ENCODE assay signal across 34 cellular contexts in the genomic region with DNA sequence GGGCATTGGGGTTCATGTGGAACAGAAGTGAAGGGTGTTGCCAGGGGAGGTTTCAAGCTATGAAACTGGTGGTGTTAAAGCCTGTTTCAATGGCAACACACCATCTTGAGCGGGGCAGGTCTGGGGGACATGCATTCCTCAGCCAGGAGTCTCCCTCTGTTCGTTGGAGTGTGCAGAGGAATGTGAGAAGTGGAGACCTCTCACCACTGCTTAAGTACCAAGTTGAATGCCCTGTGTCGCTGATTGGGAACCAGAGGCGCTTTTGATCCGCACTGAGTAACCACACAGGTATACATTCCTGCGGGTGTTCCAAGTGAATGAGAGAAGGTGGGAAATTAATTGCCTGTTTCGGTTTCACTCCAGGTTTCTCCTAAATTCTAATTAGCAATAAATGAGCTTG.
DNase-seq lines count a peak whose midpoint lies in the region; ATAC-seq, FAIRE-seq and TF ChIP-seq lines count a peak whose summit lies in the region.
"Had no signal": no experiment of that assay in that cellular context is flagged by ENCODE, and none has a peak within 500 bp of the region (broad histone marks: within the 10 kb centered on the region; RNA-seq: fewer than 3 reads in every experiment).

No MANE protein-coding gene starts in this region.

- no peak overlapping the region for H3K9ac ChIP-seq in neuronal stem cell (ENCODE audit: low read depth, low read length, poor library complexity)

- H3K27ac Mint-ChIP-seq in Caco-2 (ENCODE audit: unreplicated experiment), result peak overlapping the region; percentile 90
- no peak overlapping the region for H3K27ac Mint-ChIP-seq in activated CD4-positive, alpha-beta memory T cell treated with anti-CD3 and anti-CD28 coated beads for 36 hours
- H3K27ac Mint-ChIP-seq: activated naive CD4-positive, alpha-beta T cell treated with anti-CD3 and anti-CD28 coated beads for 36 hours; activated T-helper 1 cell treated with anti-CD3 and anti-CD28 coated beads, Interleukin-12 subunit alpha, Interleukin-12 subunit beta, Interleukin-2, Interleukin-4 antibody, amounts not matched to agents 30 ng/mL and 10 ng/mL and 1 ng/mL, durations not matched to agents 14 hours and 24 hours and 36 hours; CD4-positive, alpha-beta T cell had no signal

- H2AFZ ChIP-seq in neuronal stem cell (ENCODE audit: low read length), result no peak overlapping the region
- H2AFZ ChIP-seq: PC-9 had no signal

- H3K27ac ChIP-seq in neuronal stem cell (replicated peaks; ENCODE audit: low read length), result peak overlapping the region; percentile 16
- H3K27ac ChIP-seq: A549, adrenal gland, pancreas, PC-9, vagina had no signal

- H4K91ac ChIP-seq in neuronal stem cell (ENCODE audit: low read depth, low read length, poor library complexity), result no peak overlapping the region

- H2BK5ac ChIP-seq in neuronal stem cell (ENCODE audit: low read length), result no peak overlapping the region

- no peak overlapping the region for H3K4me2 ChIP-seq in neuronal stem cell (ENCODE audit: insufficient read depth, low read length, poor library complexity, severe bottlenecking)
- H3K4me2 ChIP-seq: A549, PC-9, smooth muscle cell had no signal

- intact Hi-C loops in Caco-2 (cut with micrococcal nuclease; ENCODE audit: unreplicated experiment), result loop anchor here (2.0 to 5.0 kb wide), 3 partner anchors 34 to 106 kb away; a partner anchor contains a TSS
- intact Hi-C loops in activated CD4-positive, alpha-beta memory T cell treated with anti-CD3 and anti-CD28 coated beads for 36 hours (cut with micrococcal nuclease), result no loop called here

- TF ChIP-seq CTCF in Caco-2 (IDR thresholded peaks at IDR 0.05; ENCODE audit: insufficient read depth in 1 of 2, low read depth in 1 of 2, low read length in 1 of 2, severe bottlenecking in 1 of 2, unreplicated experiment in 1 of 2) (no peak), bronchial epithelial cell (IDR thresholded peaks at IDR 0.05; ENCODE audit: insufficient read depth, low read length, severe bottlenecking) (no peak)

- H4K8ac ChIP-seq in neuronal stem cell (ENCODE audit: low read depth, low read length), result no peak overlapping the region

- no peak overlapping the region for H2BK15ac ChIP-seq in neuronal stem cell (ENCODE audit: low read length)

- WGBS in neuronal stem cell (ENCODE audit: extremely low coverage in 2 of 2, insufficient read length in 2 of 2, insufficient replicate concordance in 1 of 2), 2 donors, result no CpG with 5 or more reads among the region's 7 CpGs

- no peak overlapping the region for H3K18ac ChIP-seq in neuronal stem cell (ENCODE audit: low read length)

- peaks cover 42% of the 10 kb centered on the region for H3K4me1 Mint-ChIP-seq in Caco-2 (ENCODE audit: low read depth, unreplicated experiment)
- H3K4me1 Mint-ChIP-seq in activated CD4-positive, alpha-beta memory T cell treated with anti-CD3 and anti-CD28 coated beads for 36 hours (ENCODE audit: low read depth), result no peaks in the 10 kb centered on the region

- H2BK120ac ChIP-seq in neuronal stem cell (ENCODE audit: low read depth, low read length), result no peak overlapping the region

- POLR2A ChIA-PET in Caco-2 (lab: Charles Lee), result no interaction called here
- POLR2A ChIA-PET in activated CD4-positive, alpha-beta memory T cell treated with anti-CD3 and anti-CD28 coated beads for 36 hours (lab: Charles Lee), result no interaction called here

- no TSS peak for BruUV-seq in Caco-2 (replicated peaks; lab: Mats Ljungman, UMichigan)

- peaks cover 28% of the 10 kb centered on the region for H3K4me1 ChIP-seq in Caco-2
- peaks cover 16 to 18% of the 10 kb centered on the region in 2 donors for H3K4me1 ChIP-seq in neuronal stem cell (ENCODE audit: control insufficient read depth in 2 of 2, insufficient read depth in 1 of 2, low read depth in 1 of 2, low read length in 2 of 2)
- H3K4me1 ChIP-seq: adrenal gland, pancreas, vagina had no signal

- no peak overlapping the region for H3K14ac ChIP-seq in neuronal stem cell (ENCODE audit: low read length)

- H3K36me3 ChIP-seq in Caco-2 (ENCODE audit: control insufficient read depth, insufficient read depth, low read length) (peaks cover 1% of the 10 kb centered on the region; the same call in 1 of the 2 replicates), bronchial epithelial cell (ENCODE audit: control insufficient read depth, insufficient read depth, low read length) (no peaks in the 10 kb centered on the region), neuronal stem cell (replicated peaks in 1 of 2; ENCODE audit: control insufficient read depth in 2 of 2, insufficient read depth in 2 of 2, low read length in 2 of 2) (no peaks in the 10 kb centered on the region)
- H3K36me3 ChIP-seq: adrenal gland, pancreas, vagina had no signal

- H3K4me3 ChIP-seq in Caco-2 (ENCODE audit: low read depth, low read length), result no peak overlapping the region
- no peak overlapping the region for H3K4me3 ChIP-seq in bronchial epithelial cell (ENCODE audit: low read depth, low read length)
- H3K4me3 ChIP-seq in neuronal stem cell (ENCODE audit: low read length in 2 of 2), result no peak overlapping the region
- H3K4me3 ChIP-seq: A549, adrenal gland, K562, pancreas, PC-9, smooth muscle cell, vagina had no signal

- H3K23ac ChIP-seq in neuronal stem cell (ENCODE audit: low read depth, low read length, poor library complexity), result no peak overlapping the region

- H3K27me3 Mint-ChIP-seq in Caco-2 (ENCODE audit: insufficient read depth, unreplicated experiment), result no peaks in the 10 kb centered on the region
- no peaks in the 10 kb centered on the region for H3K27me3 Mint-ChIP-seq in activated CD4-positive, alpha-beta memory T cell treated with anti-CD3 and anti-CD28 coated beads for 36 hours
- H3K27me3 Mint-ChIP-seq: brain; CD4-positive, alpha-beta T cell had no signal

- ATAC-seq in HG02973 (IDR thresholded peaks at IDR 0.05; ENCODE audit: unreplicated experiment), result no peak
- ATAC-seq: A549; activated CD4-positive, CD25-positive, alpha-beta regulatory T cell treated with anti-CD3 and anti-CD28 coated beads, Interleukin-2, amount 50 U/mL, for 24 hours; K562; SK-N-SH treated with all-trans-retinoic acid at 6 μM for 48 hours; stimulated activated naive CD8-positive, alpha-beta T cell treated with anti-CD3 and anti-CD28 coated beads, Interleukin-15, Interleukin-2, amounts not matched to agents 100 U/mL and 50 U/mL, for 24 hours had no signal

- H2AK5ac ChIP-seq in neuronal stem cell (ENCODE audit: low read depth, low read length), result no peak overlapping the region

- H2BK12ac ChIP-seq in neuronal stem cell (ENCODE audit: low read length), result no peak overlapping the region

- CTCF ChIA-PET in Caco-2 (lab: Charles Lee), result interaction anchor here (0.5 to 4.9 kb wide), 4 partner anchors 24 to 174 kb away, joined by 3 to 35 read pairs (median 11); a partner anchor contains a TSS
- CTCF ChIA-PET in activated CD4-positive, alpha-beta memory T cell treated with anti-CD3 and anti-CD28 coated beads for 36 hours (lab: Charles Lee), result interaction anchor here (2.2 to 5.4 kb wide), 2 partner anchors 100 to 120 kb away, joined by 4 to 29 read pairs; a partner anchor contains a TSS

- H3K4me3 Mint-ChIP-seq in Caco-2 (ENCODE audit: unreplicated experiment), result no peak overlapping the region
- H3K4me3 Mint-ChIP-seq in activated CD4-positive, alpha-beta memory T cell treated with anti-CD3 and anti-CD28 coated beads for 36 hours, result no peak overlapping the region
- H3K4me3 Mint-ChIP-seq: activated naive CD4-positive, alpha-beta T cell treated with anti-CD3 and anti-CD28 coated beads for 36 hours; activated T-helper 1 cell treated with anti-CD3 and anti-CD28 coated beads, Interleukin-12 subunit alpha, Interleukin-12 subunit beta, Interleukin-2, Interleukin-4 antibody, amounts not matched to agents 30 ng/mL and 10 ng/mL and 1 ng/mL, durations not matched to agents 14 hours and 24 hours and 36 hours; brain; CD4-positive, alpha-beta T cell had no signal

- H3K27me3 ChIP-seq in Caco-2 (replicated peaks; ENCODE audit: control insufficient read depth, insufficient read depth, low read length) (no peaks in the 10 kb centered on the region), bronchial epithelial cell (ENCODE audit: control insufficient read depth, insufficient read depth, low read length) (no peaks in the 10 kb centered on the region), neuronal stem cell (ENCODE audit: control insufficient read depth in 3 of 3, insufficient read depth in 3 of 3, low read depth in 1 of 3, low read length in 3 of 3) (no peaks in the 10 kb centered on the region)
- H3K27me3 ChIP-seq: adrenal gland, pancreas, vagina had no signal

- no peaks in the 10 kb centered on the region for H3K79me1 ChIP-seq in neuronal stem cell (ENCODE audit: low read depth, low read length)

- H3K4ac ChIP-seq in neuronal stem cell (ENCODE audit: low read length), result no peak overlapping the region

- H3K9me3 ChIP-seq in Caco-2 (no peaks in the 10 kb centered on the region), neuronal stem cell (replicated peaks in 1 of 2; ENCODE audit: control insufficient read depth in 2 of 2, insufficient read depth in 1 of 2, low read depth in 1 of 2, low read length in 2 of 2) (no peaks in the 10 kb centered on the region)
- H3K9me3 ChIP-seq: A549, adrenal gland, pancreas, vagina had no signal

- no peaks in the 10 kb centered on the region for H3K9me3 Mint-ChIP-seq in Caco-2 (ENCODE audit: unreplicated experiment)
- no peaks in the 10 kb centered on the region for H3K9me3 Mint-ChIP-seq in activated CD4-positive, alpha-beta memory T cell treated with anti-CD3 and anti-CD28 coated beads for 36 hours
- H3K9me3 Mint-ChIP-seq: activated naive CD4-positive, alpha-beta T cell treated with anti-CD3 and anti-CD28 coated beads for 36 hours; activated T-helper 1 cell treated with anti-CD3 and anti-CD28 coated beads, Interleukin-12 subunit alpha, Interleukin-12 subunit beta, Interleukin-2, Interleukin-4 antibody, amounts not matched to agents 30 ng/mL and 10 ng/mL and 1 ng/mL, durations not matched to agents 14 hours and 24 hours and 36 hours; brain; CD4-positive, alpha-beta T cell had no signal

- no peaks in the 10 kb centered on the region for H3K36me3 Mint-ChIP-seq in Caco-2 (ENCODE audit: insufficient read depth, unreplicated experiment)
- H3K36me3 Mint-ChIP-seq in activated CD4-positive, alpha-beta memory T cell treated with anti-CD3 and anti-CD28 coated beads for 36 hours, result no peaks in the 10 kb centered on the region
- H3K36me3 Mint-ChIP-seq: brain had no signal

- FAIRE-seq in bronchial epithelial cell (lab: Jason Lieb, UNC), result peak; percentile 23
- FAIRE-seq: A549, colon, H54, HTR-8/SVneo, K562, pancreas had no signal

- DNase-seq in Caco-2 (peak in 1 of 2 experiments; percentile 37), bronchial epithelial cell (ENCODE audit: low read depth) (peak; percentile 14), kidney glomerular epithelial cell (lab: John Stamatoyannopoulos, UW) (peak; percentile 84), neuronal stem cell (ENCODE audit: low spot score) (no peak), NCI-H345 treated with DMSO at 0.1 percent for 48 hours (lab: John Stamatoyannopoulos, UW; ENCODE audit: unreplicated experiment) (no peak), midbrain (lab: John Stamatoyannopoulos, UW) (no peak)
- no peak for DNase-seq in activated CD4-positive, alpha-beta memory T cell treated with anti-CD3 and anti-CD28 coated beads for 36 hours
- DNase-seq: activated CD4-positive, alpha-beta T cell treated with anti-CD3 and anti-CD28 coated beads, Interleukin-2, amount 50 U/mL, for 48 hours; activated CD8-positive, alpha-beta memory T cell treated with anti-CD3 and anti-CD28 coated beads, Interleukin-2, amount 50 U/mL, for 4 hours; activated naive CD4-positive, alpha-beta T cell treated with anti-CD3 and anti-CD28 coated beads for 36 hours; adrenal gland; AML-193; CD4-positive, alpha-beta T cell; hippocampal formation; NCI-H1105; NCI-H187 treated with DMSO at 0.1 percent for 48 hours; NCI-H524 treated with DMSO at 0.1 percent for 48 hours; pancreas; PC-9; Right ventricle myocardium superior; stimulated activated naive CD8-positive, alpha-beta T cell treated with anti-CD3 and anti-CD28 coated beads, Interleukin-15, Interleukin-2, amounts not matched to agents 100 U/mL and 50 U/mL, for 24 hours; T-helper 2 cell had no signal

Comparison
In these comparisons a context has a peak if more than half of its experiments do, and no peak if none do; other contexts are left out.
1. DNase-seq: peak in bronchial epithelial cell (single experiment) and kidney glomerular epithelial cell (single experiment); none in neuronal stem cell (single experiment), activated CD4-positive, alpha-beta memory T cell treated with anti-CD3 and anti-CD28 coated beads for 36 hours (single experiment), NCI-H345 treated with DMSO at 0.1 percent for 48 hours (single experiment) and midbrain (single experiment).